Comparison of ENCODE assay signal across 16 cellular contexts in the genomic region with DNA sequence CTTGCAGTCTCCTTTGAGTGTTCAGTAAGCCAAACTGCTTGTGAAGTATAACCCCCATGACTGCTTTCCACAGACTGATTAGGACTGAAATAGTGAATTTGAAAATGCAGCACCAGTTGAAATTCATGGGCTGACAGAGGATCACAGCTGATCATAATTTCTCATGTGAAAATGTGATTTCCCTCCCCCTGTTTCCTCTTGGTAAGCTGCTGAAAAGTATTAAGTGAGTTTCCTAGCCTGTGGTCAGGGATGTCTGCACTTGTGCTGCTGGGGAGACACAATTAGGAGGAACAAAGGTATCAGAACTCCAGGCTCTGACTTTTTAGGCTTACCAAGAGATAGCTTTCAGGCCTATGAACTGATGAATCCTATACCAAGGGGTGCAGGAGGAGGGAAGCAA.
"Had no signal": no experiment of that assay in that cellular context is flagged by ENCODE, and none has a peak within 500 bp of the region (broad histone marks: within the 10 kb centered on the region; RNA-seq: fewer than 3 reads in every experiment).

No MANE protein-coding gene starts in this region.

- H3K4me1 ChIP-seq: psoas muscle, right lobe of liver, suprapubic skin had no signal

- H3K27ac Mint-ChIP-seq: activated B cell treated with CpG ODN at 0.5 μM for 24 hours; activated CD4-positive, alpha-beta T cell treated with anti-CD3 and anti-CD28 coated beads, Interleukin-2, amount 10 ng/mL, durations not matched to agents 24 days and 14 days; activated naive CD4-positive, alpha-beta T cell treated with anti-CD3 and anti-CD28 coated beads for 36 hours; activated T-helper 17 cell treated with anti-CD3 and anti-CD28 coated beads, Interleukin-2, amount 50 U/mL, for 72 hours; immature natural killer cell; natural killer cell treated with Interleukin-12 subunit alpha and Interleukin-12 subunit beta and Interleukin-15 and Interleukin-18, amount 100 ng/mL, for 72 hours; T-helper 17 cell had no signal

- H3K27ac ChIP-seq: psoas muscle, right lobe of liver, suprapubic skin had no signal

- H3K9me3 Mint-ChIP-seq: activated B cell treated with CpG ODN at 0.5 μM for 24 hours; activated CD4-positive, alpha-beta T cell treated with anti-CD3 and anti-CD28 coated beads, Interleukin-2, amount 10 ng/mL, durations not matched to agents 24 days and 14 days; activated naive CD4-positive, alpha-beta T cell treated with anti-CD3 and anti-CD28 coated beads for 36 hours; activated T-helper 17 cell treated with anti-CD3 and anti-CD28 coated beads, Interleukin-2, amount 50 U/mL, for 72 hours; immature natural killer cell; natural killer cell treated with Interleukin-12 subunit alpha and Interleukin-12 subunit beta and Interleukin-15 and Interleukin-18, amount 100 ng/mL, for 72 hours had no signal

- DNase-seq: activated B cell treated with CpG ODN at 0.5 μM for 24 hours; activated CD4-positive, alpha-beta T cell treated with anti-CD3 and anti-CD28 coated beads, Interleukin-2, amount 10 ng/mL, durations not matched to agents 24 days and 14 days; activated naive CD4-positive, alpha-beta T cell treated with anti-CD3 and anti-CD28 coated beads for 36 hours; immature natural killer cell; left cardiac atrium; mucosa of descending colon; psoas muscle; right lobe of liver; stimulated activated CD4-positive, alpha-beta T cell treated with anti-CD3 and anti-CD28 coated beads, Interleukin-4, amount 100 ng/mL, for 1 hour; stimulated activated CD8-positive, alpha-beta memory T cell treated with anti-CD3 and anti-CD28 coated beads, Interleukin-4, amount 100 ng/mL, for 48 hours; stimulated activated naive CD8-positive, alpha-beta T cell treated with anti-CD3 and anti-CD28 coated beads, Interleukin-15, Interleukin-2, amounts not matched to agents 100 U/mL and 50 U/mL, for 24 hours; T-helper 17 cell had no signal

- H3K27me3 ChIP-seq: right lobe of liver, suprapubic skin had no signal

- H3K4me3 ChIP-seq: lung, mucosa of descending colon, psoas muscle, right lobe of liver, suprapubic skin had no signal

- H3K4me1 Mint-ChIP-seq: activated B cell treated with CpG ODN at 0.5 μM for 24 hours; activated CD4-positive, alpha-beta T cell treated with anti-CD3 and anti-CD28 coated beads, Interleukin-2, amount 10 ng/mL, durations not matched to agents 24 days and 14 days; activated T-helper 17 cell treated with anti-CD3 and anti-CD28 coated beads, Interleukin-2, amount 50 U/mL, for 72 hours; immature natural killer cell had no signal

- H3K9me3 ChIP-seq: mucosa of descending colon, psoas muscle, right lobe of liver, suprapubic skin had no signal

- H3K36me3 Mint-ChIP-seq: immature natural killer cell; natural killer cell treated with Interleukin-12 subunit alpha and Interleukin-12 subunit beta and Interleukin-15 and Interleukin-18, amount 100 ng/mL, for 72 hours had no signal

- H3K36me3 ChIP-seq: right lobe of liver, suprapubic skin had no signal

- ATAC-seq: activated T-helper 17 cell treated with anti-CD3 and anti-CD28 coated beads, Interleukin-2, amount 50 U/mL, for 72 hours; left cardiac atrium; mucosa of descending colon; natural killer cell treated with Interleukin-12 subunit alpha and Interleukin-12 subunit beta and Interleukin-15 and Interleukin-18, amount 100 ng/mL, for 72 hours; psoas muscle; right lobe of liver; stimulated activated naive CD8-positive, alpha-beta T cell treated with anti-CD3 and anti-CD28 coated beads, Interleukin-15, Interleukin-2, amounts not matched to agents 100 U/mL and 50 U/mL, for 24 hours; T-helper 17 cell had no signal

- H3K4me3 Mint-ChIP-seq: activated B cell treated with CpG ODN at 0.5 μM for 24 hours; activated CD4-positive, alpha-beta T cell treated with anti-CD3 and anti-CD28 coated beads, Interleukin-2, amount 10 ng/mL, durations not matched to agents 24 days and 14 days; activated naive CD4-positive, alpha-beta T cell treated with anti-CD3 and anti-CD28 coated beads for 36 hours; activated T-helper 17 cell treated with anti-CD3 and anti-CD28 coated beads, Interleukin-2, amount 50 U/mL, for 72 hours; immature natural killer cell; natural killer cell treated with Interleukin-12 subunit alpha and Interleukin-12 subunit beta and Interleukin-15 and Interleukin-18, amount 100 ng/mL, for 72 hours; T-helper 17 cell had no signal
